ENCODE assay signal across 19 cellular contexts in the genomic region with DNA sequence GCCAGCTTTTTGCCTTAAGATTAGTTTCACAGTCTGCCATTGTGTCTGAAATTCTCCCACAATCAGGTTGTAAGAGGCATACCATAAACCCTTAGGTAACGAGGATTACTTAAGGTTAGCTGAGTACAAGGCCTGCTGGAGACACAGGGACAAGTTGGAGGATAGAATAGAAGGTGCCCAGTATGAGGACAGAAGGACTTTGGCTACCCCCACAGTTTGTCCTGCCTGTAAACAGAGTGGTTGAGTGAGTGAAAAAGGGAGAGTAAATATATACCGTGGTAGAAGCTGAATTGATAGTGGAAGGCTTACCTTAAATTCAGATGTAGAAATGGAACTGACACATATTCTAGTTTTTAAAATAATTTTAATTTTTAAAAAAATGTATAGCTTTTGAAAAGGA. TPM values are rescaled to one million over a fixed set of nuclear protein-coding genes. Genes with fewer than 3 reads are reported as not detected.
DNase-seq lines count a peak whose midpoint lies in the region; ATAC-seq and TF ChIP-seq lines count a peak whose summit lies in the region.
"Had no signal": no experiment of that assay in that cellular context is flagged by ENCODE, and none has a peak within 500 bp of the region (broad histone marks: within the 10 kb centered on the region; RNA-seq: fewer than 3 reads in every experiment).

No MANE protein-coding gene starts in this region.

- no peak overlapping the region for H3T11ph ChIP-seq in H9 (ENCODE audit: low read length)

- TF ChIP-seq CTCF in activated CD8-positive, alpha-beta T cell treated with anti-CD3 and anti-CD28 coated beads for 36 hours (IDR thresholded peaks at IDR 0.05) = no peak
- TF ChIP-seq CTCF in H9 (conservative IDR thresholded peaks at IDR 0.05) = no peak
- TF ChIP-seq CTCF in endodermal cell (conservative IDR thresholded peaks at IDR 0.05) = no peak

- H3K4ac ChIP-seq in H9 (ENCODE audit: low read depth, low read length) (no peak overlapping the region), trophoblast cell (ENCODE audit: low read depth, low read length) (no peak overlapping the region)

- H2AFZ ChIP-seq in H9 (ENCODE audit: low read length) (no peak overlapping the region), trophoblast cell (ENCODE audit: insufficient read depth, low read length, poor library complexity) (no peak overlapping the region)
- H2AFZ ChIP-seq: GM23248 had no signal

- no peak overlapping the region for H2AK5ac ChIP-seq in H9 (ENCODE audit: insufficient read length, low read length)
- H2AK5ac ChIP-seq in trophoblast cell (ENCODE audit: low read length) = peak overlapping the region; percentile 30

- H3K23ac ChIP-seq in H9 (ENCODE audit: insufficient read length, low read depth, low read length) (no peak overlapping the region), trophoblast cell (ENCODE audit: low read length) (no peak overlapping the region)

- H2BK5ac ChIP-seq in H9 (ENCODE audit: insufficient read length, low read length) = no peak overlapping the region
- H2BK5ac ChIP-seq in trophoblast cell (ENCODE audit: low read depth, low read length, poor library complexity) = peak overlapping the region; percentile 18

- peaks cover 50% of the 10 kb centered on the region for H3K4me1 Mint-ChIP-seq in activated CD8-positive, alpha-beta T cell treated with anti-CD3 and anti-CD28 coated beads for 36 hours (ENCODE audit: low read depth)
- H3K4me1 Mint-ChIP-seq in activated CD8-positive, alpha-beta T cell treated with anti-CD3 and anti-CD28 coated beads, Interleukin-2, amount 10 ng/mL, durations not matched to agents 7 days and 5 days (ENCODE audit: low read depth) = peaks cover 23% of the 10 kb centered on the region
- H3K4me1 Mint-ChIP-seq in H9 (peaks cover 2 to 9% of the 10 kb centered on the region in 2 experiments; a peak in 1 of 4 replicates), endodermal cell (peaks cover 20% of the 10 kb centered on the region)

- no peak overlapping the region for H4K5ac ChIP-seq in H9 (ENCODE audit: insufficient read length, low read depth, low read length)

- no peak overlapping the region for H3K56ac ChIP-seq in H9 (ENCODE audit: insufficient read length, low read depth, low read length)

- H3K79me2 ChIP-seq in H9 (ENCODE audit: insufficient read depth, low read length) (peaks cover 8% of the 10 kb centered on the region; the same call in 1 of the 2 replicates), trophoblast cell (ENCODE audit: control insufficient read depth, insufficient read depth, low read length, poor library complexity) (peaks cover 2% of the 10 kb centered on the region)

- H3K27me3 Mint-ChIP-seq in activated CD8-positive, alpha-beta T cell treated with anti-CD3 and anti-CD28 coated beads for 36 hours = no peaks in the 10 kb centered on the region
- no peaks in the 10 kb centered on the region for H3K27me3 Mint-ChIP-seq in activated CD8-positive, alpha-beta T cell treated with anti-CD3 and anti-CD28 coated beads, Interleukin-2, amount 10 ng/mL, durations not matched to agents 7 days and 5 days (ENCODE audit: low read depth)
- no peaks in the 10 kb centered on the region for H3K27me3 Mint-ChIP-seq in H9 (ENCODE audit: low read depth)
- no peaks in the 10 kb centered on the region for H3K27me3 Mint-ChIP-seq in endodermal cell (ENCODE audit: insufficient read depth)

- WGBS in H9 (ENCODE audit: extremely low coverage, insufficient read length, low lambda C conversion rate) = no CpG with 5 or more reads among the region's 2 CpGs
- WGBS in endodermal cell (ENCODE audit: insufficient coverage in 1 of 2, insufficient read length in 1 of 2), 2 experiments = 98 to 100% methylated on average over 2 of the region's 2 CpGs
- WGBS in trophoblast cell (ENCODE audit: extremely low coverage, insufficient coverage, insufficient read length) = no CpG with 5 or more reads among the region's 2 CpGs

- no peak overlapping the region for H4K12ac ChIP-seq in trophoblast cell (ENCODE audit: low read depth, low read length)

- peak overlapping the region; percentile 32 for H3K27ac Mint-ChIP-seq in activated CD8-positive, alpha-beta T cell treated with anti-CD3 and anti-CD28 coated beads for 36 hours
- no peak overlapping the region for H3K27ac Mint-ChIP-seq in activated CD8-positive, alpha-beta T cell treated with anti-CD3 and anti-CD28 coated beads, Interleukin-2, amount 10 ng/mL, durations not matched to agents 7 days and 5 days
- H3K27ac Mint-ChIP-seq in H9 (peak overlapping the region in 2 of 3 experiments; percentile 41 to 62; a peak in 2 of 7 replicates), endodermal cell (peak overlapping the region; percentile 36)

- H2BK12ac ChIP-seq in H9 (ENCODE audit: insufficient read length, low read depth, low read length) (no peak overlapping the region), trophoblast cell (ENCODE audit: low read length) (no peak overlapping the region)

- H3K4me2 ChIP-seq in H9 (ENCODE audit: insufficient read depth, insufficient read length, low read length) (no peak overlapping the region), trophoblast cell (ENCODE audit: low read length) (no peak overlapping the region)
- H3K4me2 ChIP-seq: A549 had no signal

- H3K9me3 Mint-ChIP-seq in activated CD8-positive, alpha-beta T cell treated with anti-CD3 and anti-CD28 coated beads for 36 hours = no peaks in the 10 kb centered on the region
- no peaks in the 10 kb centered on the region for H3K9me3 Mint-ChIP-seq in activated CD8-positive, alpha-beta T cell treated with anti-CD3 and anti-CD28 coated beads, Interleukin-2, amount 10 ng/mL, durations not matched to agents 7 days and 5 days (ENCODE audit: insufficient read depth)
- H3K9me3 Mint-ChIP-seq in H9 (no peaks in the 10 kb centered on the region), endodermal cell (no peaks in the 10 kb centered on the region)

- POLR2A ChIA-PET in activated CD8-positive, alpha-beta T cell treated with anti-CD3 and anti-CD28 coated beads for 36 hours (lab: Charles Lee) = interaction anchor here (0.5 to 2.3 kb wide), 5 partner anchors 9 to 22 kb away, joined by 3 to 13 read pairs (median 4); partner anchors contain the start of genes RPRD1B and TTI1
- POLR2A ChIA-PET in activated CD8-positive, alpha-beta T cell treated with anti-CD3 and anti-CD28 coated beads, Interleukin-2, amount 10 ng/mL, durations not matched to agents 7 days and 5 days (lab: Charles Lee) = interaction anchor here (1.0 kb wide), 1 partner anchor 115 kb away, joined by 3 read pairs; no protein-coding TSS in a partner anchor

- no peak overlapping the region for H3K9ac ChIP-seq in H9 (ENCODE audit: extremely low read depth, insufficient read length, low read length)
- H3K9ac ChIP-seq in endodermal cell (ENCODE audit: extremely low read depth, low read length, poor library complexity, severe bottlenecking) = no peak overlapping the region
- H3K9ac ChIP-seq in trophoblast cell (ENCODE audit: low read length) = no peak overlapping the region
- H3K9ac ChIP-seq: GM23248 had no signal

- no peak overlapping the region for H3K27ac ChIP-seq in H9 (ENCODE audit: insufficient read length, low read depth, low read length)
- no peak overlapping the region for H3K27ac ChIP-seq in endodermal cell (ENCODE audit: low read depth, low read length)
- H3K27ac ChIP-seq in trophoblast cell (ENCODE audit: low read depth, low read length) = peak overlapping the region; percentile 55
- H3K27ac ChIP-seq in caudate nucleus (ENCODE audit: low read depth, low read length) = no peak overlapping the region
- H3K27ac ChIP-seq: A549, GM23248, HL-60 had no signal

- intact Hi-C loops in activated CD8-positive, alpha-beta T cell treated with anti-CD3 and anti-CD28 coated beads for 36 hours (cut with micrococcal nuclease) = no loop called here

- peaks cover 26% of the 10 kb centered on the region for H3K36me3 Mint-ChIP-seq in activated CD8-positive, alpha-beta T cell treated with anti-CD3 and anti-CD28 coated beads for 36 hours (ENCODE audit: low read depth)
- peaks cover 27% of the 10 kb centered on the region for H3K36me3 Mint-ChIP-seq in activated CD8-positive, alpha-beta T cell treated with anti-CD3 and anti-CD28 coated beads, Interleukin-2, amount 10 ng/mL, durations not matched to agents 7 days and 5 days (ENCODE audit: low read depth)
- H3K36me3 Mint-ChIP-seq in H9 (ENCODE audit: insufficient read depth in 1 of 3, low read depth in 3 of 3) (peaks cover 11 to 39% (median 14%) of the 10 kb centered on the region in 3 experiments; a peak in 5 of 7 replicates), endodermal cell (ENCODE audit: low read depth) (peaks cover 17% of the 10 kb centered on the region)

- no peak overlapping the region for H3K18ac ChIP-seq in H9 (ENCODE audit: insufficient read length, low read depth, low read length)
- no peak overlapping the region for H3K18ac ChIP-seq in trophoblast cell (ENCODE audit: low read length)

- no peaks in the 10 kb centered on the region for H3K79me1 ChIP-seq in H9 (ENCODE audit: insufficient read depth, low read depth, low read length, poor library complexity, severe bottlenecking)
- peaks cover 6% of the 10 kb centered on the region for H3K79me1 ChIP-seq in trophoblast cell (ENCODE audit: low read length)

- no peak overlapping the region for H2BK120ac ChIP-seq in H9 (ENCODE audit: low read depth, low read length, poor library complexity, severe bottlenecking)
- no peak overlapping the region for H2BK120ac ChIP-seq in trophoblast cell (ENCODE audit: insufficient read depth, low read length, poor library complexity)

- H3K27me3 ChIP-seq in H9 (ENCODE audit: insufficient read depth, low read length) = no peaks in the 10 kb centered on the region
- H3K27me3 ChIP-seq in endodermal cell (ENCODE audit: control insufficient read depth, insufficient read depth, low read length, poor library complexity, severe bottlenecking) = no peaks in the 10 kb centered on the region
- no peaks in the 10 kb centered on the region for H3K27me3 ChIP-seq in trophoblast cell (ENCODE audit: insufficient read depth, low read length)

- H3K4me3 ChIP-seq in endodermal cell (ENCODE audit: low read length) = no peak overlapping the region
- no peak overlapping the region for H3K4me3 ChIP-seq in trophoblast cell (ENCODE audit: low read depth, low read length)
- H3K4me3 ChIP-seq: A549, GM23248 had no signal

- H4K8ac ChIP-seq in H9 (replicated peaks; ENCODE audit: insufficient read length, low read depth, low read length) = no peak overlapping the region
- H4K8ac ChIP-seq in trophoblast cell (ENCODE audit: low read depth, low read length) = no peak overlapping the region

- no peak overlapping the region for H2BK20ac ChIP-seq in H9 (ENCODE audit: low read depth, low read length, poor library complexity, severe bottlenecking)

- DNase-seq in activated CD8-positive, alpha-beta T cell treated with anti-CD3 and anti-CD28 coated beads for 36 hours = no peak
- DNase-seq in activated CD8-positive, alpha-beta T cell treated with anti-CD3 and anti-CD28 coated beads, Interleukin-2, amount 10 ng/mL, durations not matched to agents 7 days and 5 days = no peak
- DNase-seq in H9 (no peak), endodermal cell (no peak), trophoblast cell (no peak), caudate nucleus (lab: John Stamatoyannopoulos, UW) (no peak), NCI-H2081 treated with DMSO at 0.1 percent for 48 hours (lab: John Stamatoyannopoulos, UW) (no peak)
- DNase-seq in stimulated activated CD4-positive, alpha-beta T cell treated with anti-CD3 and anti-CD28 coated beads, Interleukin-12 subunit alpha, Interleukin-12 subunit beta, amount 100 ng/mL, for 4 hours = no peak
- DNase-seq: C1 segment of cervical spinal cord, GDM1, GM23248, NCI-H1417 treated with DMSO at 0.1 percent for 48 hours, NCI-H1930, NCI-H510A, NCI-H774, Right ventricle myocardium superior had no signal

- no peak overlapping the region for H3K14ac ChIP-seq in H9 (ENCODE audit: insufficient read depth, low read length)
- H3K14ac ChIP-seq in trophoblast cell (ENCODE audit: low read length) = peak overlapping the region; percentile 49

- H3K36me3 ChIP-seq in endodermal cell (ENCODE audit: control insufficient read depth, insufficient read depth, low read length) (peaks cover 38% of the 10 kb centered on the region), trophoblast cell (ENCODE audit: control insufficient read depth in 1 of 2, insufficient read depth in 2 of 2, low read length in 2 of 2) (peaks cover 0 to 7% of the 10 kb centered on the region in 2 experiments)

- no peaks in the 10 kb centered on the region for H3K9me3 ChIP-seq in H9 (ENCODE audit: control insufficient read depth, low read depth, low read length)
- H3K9me3 ChIP-seq in endodermal cell (ENCODE audit: control insufficient read depth, low read length) = no peaks in the 10 kb centered on the region
- no peaks in the 10 kb centered on the region for H3K9me3 ChIP-seq in trophoblast cell (ENCODE audit: insufficient read depth, low read depth, low read length)
- H3K9me3 ChIP-seq: A549 had no signal

- ATAC-seq in activated CD8-positive, alpha-beta T cell treated with anti-CD3 and anti-CD28 coated beads for 36 hours = no peak
- ATAC-seq in activated CD8-positive, alpha-beta T cell treated with anti-CD3 and anti-CD28 coated beads, Interleukin-2, amount 10 ng/mL, durations not matched to agents 7 days and 5 days = no peak
- ATAC-seq: A549, Panc1 had no signal

- no peaks in the 10 kb centered on the region for H3K23me2 ChIP-seq in H9 (ENCODE audit: insufficient read length, low read depth, low read length, poor library complexity, severe bottlenecking)

- H4K91ac ChIP-seq in H9 (ENCODE audit: insufficient read length, low read depth, low read length) (no peak overlapping the region), trophoblast cell (ENCODE audit: low read depth, low read length) (no peak overlapping the region)

- no peak overlapping the region for H2BK15ac ChIP-seq in H9 (ENCODE audit: low read depth, low read length)

- no peaks in the 10 kb centered on the region for H4K20me1 ChIP-seq in H9 (ENCODE audit: control insufficient read depth, insufficient read depth, insufficient read length)

- H3K4me1 ChIP-seq in H9 (ENCODE audit: insufficient read depth, low read length) (no peaks in the 10 kb centered on the region), endodermal cell (ENCODE audit: control insufficient read depth, insufficient read depth, low read length) (peaks cover 11% of the 10 kb centered on the region), trophoblast cell (ENCODE audit: control insufficient read depth in 1 of 2, insufficient read depth in 2 of 2, low read length in 2 of 2) (peaks cover 13 to 16% of the 10 kb centered on the region in 2 experiments)

- no peak overlapping the region for H3K4me3 Mint-ChIP-seq in activated CD8-positive, alpha-beta T cell treated with anti-CD3 and anti-CD28 coated beads for 36 hours
- no peak overlapping the region for H3K4me3 Mint-ChIP-seq in activated CD8-positive, alpha-beta T cell treated with anti-CD3 and anti-CD28 coated beads, Interleukin-2, amount 10 ng/mL, durations not matched to agents 7 days and 5 days
- H3K4me3 Mint-ChIP-seq in H9 = no peak overlapping the region
- no peak overlapping the region for H3K4me3 Mint-ChIP-seq in endodermal cell

- CTCF ChIA-PET in activated CD8-positive, alpha-beta T cell treated with anti-CD3 and anti-CD28 coated beads for 36 hours (lab: Charles Lee) = interaction anchor here (1.0 to 4.3 kb wide), 5 partner anchors 10 to 167 kb away, joined by 3 to 22 read pairs (median 4); partner anchors contain the start of gene TTI1
- CTCF ChIA-PET in activated CD8-positive, alpha-beta T cell treated with anti-CD3 and anti-CD28 coated beads, Interleukin-2, amount 10 ng/mL, durations not matched to agents 7 days and 5 days (lab: Charles Lee) = interaction anchor here (0.9 to 2.4 kb wide), 4 partner anchors 16 to 169 kb away, joined by 3 to 14 read pairs (median 10); no protein-coding TSS in a partner anchor

RNA-seq across cellular contexts. Expression of gene RPRD1B, which starts 19.3 kb away (rescaled TPM):
- total RNA-seq in activated CD8-positive, alpha-beta T cell treated with anti-CD3 and anti-CD28 coated beads for 36 hours = 10 to 100 TPM; 29.1 to 29.3 TPM
- total RNA-seq in activated CD8-positive, alpha-beta T cell treated with anti-CD3 and anti-CD28 coated beads, Interleukin-2, amount 10 ng/mL, durations not matched to agents 7 days and 5 days = 10 to 100 TPM; 32.4 to 34.3 TPM
- total RNA-seq in H9 (2021) = 33.4 and 34.3 TPM in 2 replicates
- total RNA-seq in endodermal cell = 10 to 100 TPM; 22.1 to 29.6 TPM
- polyA plus RNA-seq in endodermal cell (2013, experiment 1 of 2) = 31.6 TPM
- 27.7 TPM for polyA plus RNA-seq in endodermal cell (2013, experiment 2 of 2)
- 29.9 and 32.6 TPM in 2 replicates for polyA plus RNA-seq in trophoblast cell (2013)

RNA-seq across cellular contexts. Expression of gene TTI1, which starts 19.6 kb away (rescaled TPM):
- total RNA-seq in activated CD8-positive, alpha-beta T cell treated with anti-CD3 and anti-CD28 coated beads for 36 hours = 10 to 100 TPM; 34.1 to 39.7 TPM
- 10 to 100 TPM; 29.3 to 32.2 TPM for total RNA-seq in activated CD8-positive, alpha-beta T cell treated with anti-CD3 and anti-CD28 coated beads, Interleukin-2, amount 10 ng/mL, durations not matched to agents 7 days and 5 days
- 37.4 and 38.3 TPM in 2 replicates for total RNA-seq in H9 (2021)
- 10 to 100 TPM; 37.5 to 56.2 TPM for total RNA-seq in endodermal cell
- 46.2 TPM for polyA plus RNA-seq in endodermal cell (2013, experiment 1 of 2)
- polyA plus RNA-seq in endodermal cell (2013, experiment 2 of 2) = 37.1 TPM
- 14.6 and 14.7 TPM in 2 replicates for polyA plus RNA-seq in trophoblast cell (2013)
